8 cellular contexts compared by ENCODE assay signal in genomic region chr3:160449660-160450598, GRCh38. TPM values are rescaled to one million over a fixed set of nuclear protein-coding genes. Genes with fewer than 3 reads are reported as not detected.
A peak's percentile ranks its signal among the peaks of the same experiment; 100 is the strongest.
DNase-seq lines count a peak whose midpoint lies in the region; ATAC-seq and TF ChIP-seq lines count a peak whose summit lies in the region.

TSS of gene TRIM59 (minus strand) at chr3:160449786. CDS start at chr3:160439183, 10,603 bp downstream.

- H3K9me3 ChIP-seq in endodermal cell (ENCODE audit: control insufficient read depth, low read length) (peaks cover 11% of the 10 kb centered on the region), WERI-Rb-1 (ENCODE audit: severe bottlenecking) (peaks cover 3% of the 10 kb centered on the region)

- peak within 1 kb of the TSS; percentile 97 for H3K56ac ChIP-seq in mesendoderm (ENCODE audit: low read length)

- no peaks in the 10 kb centered on the region for H3K9me3 Mint-ChIP-seq in activated CD8-positive, alpha-beta memory T cell treated with anti-CD3 and anti-CD28 coated beads, Interleukin-2, amount 10 ng/mL, durations not matched to agents 7 days and 5 days (ENCODE audit: low read depth)
- H3K9me3 Mint-ChIP-seq in endodermal cell = peaks cover 3% of the 10 kb centered on the region

- H2AK5ac ChIP-seq in mesendoderm (ENCODE audit: low read length) = peak within 1 kb of the TSS; percentile 28

- peaks cover 27% of the 10 kb centered on the region for H3K36me3 ChIP-seq in endodermal cell (ENCODE audit: control insufficient read depth, insufficient read depth, low read length)
- H3K36me3 ChIP-seq in mesendoderm (ENCODE audit: control insufficient read depth, insufficient read depth, low read length) = no peaks in the 10 kb centered on the region
- H3K36me3 ChIP-seq in WERI-Rb-1 = no peaks in the 10 kb centered on the region

- peaks cover 38% of the 10 kb centered on the region for H3K36me3 Mint-ChIP-seq in activated CD8-positive, alpha-beta memory T cell treated with anti-CD3 and anti-CD28 coated beads, Interleukin-2, amount 10 ng/mL, durations not matched to agents 7 days and 5 days
- peaks cover 18% of the 10 kb centered on the region for H3K36me3 Mint-ChIP-seq in endodermal cell (ENCODE audit: low read depth)

- H3K4ac ChIP-seq in mesendoderm (ENCODE audit: low read depth, low read length) = peak within 1 kb of the TSS; percentile 56

- H3K4me2 ChIP-seq in mesendoderm (ENCODE audit: low read length) = peak within 1 kb of the TSS; percentile 56

- H3K27ac ChIP-seq in endodermal cell (ENCODE audit: low read depth, low read length) = peak within 1 kb of the TSS; percentile 93
- peak within 1 kb of the TSS; percentile 94 for H3K27ac ChIP-seq in mesendoderm (ENCODE audit: low read depth, low read length)
- no peak within 1 kb of the TSS for H3K27ac ChIP-seq in WERI-Rb-1

- H3K18ac ChIP-seq in mesendoderm (ENCODE audit: low read length) = peak within 1 kb of the TSS; percentile 72

- H3K27me3 ChIP-seq in endodermal cell (ENCODE audit: control insufficient read depth, insufficient read depth, low read length, poor library complexity, severe bottlenecking) (peaks cover 24% of the 10 kb centered on the region), mesendoderm (ENCODE audit: insufficient read depth, low read length, poor library complexity) (no peaks in the 10 kb centered on the region), WERI-Rb-1 (ENCODE audit: insufficient read depth, low read depth, severe bottlenecking) (no peaks in the 10 kb centered on the region)

- peak within 1 kb of the TSS; percentile 97 for H3K4me3 Mint-ChIP-seq in activated CD8-positive, alpha-beta memory T cell treated with anti-CD3 and anti-CD28 coated beads, Interleukin-2, amount 10 ng/mL, durations not matched to agents 7 days and 5 days
- H3K4me3 Mint-ChIP-seq in endodermal cell = peak within 1 kb of the TSS; percentile 97

- peak within 1 kb of the TSS; percentile 100 for H3K4me3 ChIP-seq in endodermal cell (ENCODE audit: low read length)
- H3K4me3 ChIP-seq in mesendoderm (ENCODE audit: low read length) = peak within 1 kb of the TSS; percentile 93
- no peak within 1 kb of the TSS for H3K4me3 ChIP-seq in WERI-Rb-1 (ENCODE audit: low read depth, low read length)

- H3K27me3 Mint-ChIP-seq in activated CD8-positive, alpha-beta memory T cell treated with anti-CD3 and anti-CD28 coated beads, Interleukin-2, amount 10 ng/mL, durations not matched to agents 7 days and 5 days = no peaks in the 10 kb centered on the region
- H3K27me3 Mint-ChIP-seq in endodermal cell (ENCODE audit: insufficient read depth) = peaks cover 41% of the 10 kb centered on the region

- H3K9ac ChIP-seq in endodermal cell (ENCODE audit: extremely low read depth, low read length, poor library complexity, severe bottlenecking) (peak within 1 kb of the TSS; percentile 84), mesendoderm (ENCODE audit: low read length) (peak within 1 kb of the TSS; percentile 92)

- peak within 1 kb of the TSS; percentile 5 for H2BK120ac ChIP-seq in mesendoderm (ENCODE audit: low read depth, low read length)

- ATAC-seq in GM18520 (IDR thresholded peaks at IDR 0.05; ENCODE audit: unreplicated experiment) = peak; percentile 94
- ATAC-seq in HG03039 (IDR thresholded peaks at IDR 0.05; ENCODE audit: unreplicated experiment) = peak; percentile 94
- peak; percentile 93 for ATAC-seq in activated CD8-positive, alpha-beta memory T cell treated with anti-CD3 and anti-CD28 coated beads, Interleukin-2, amount 10 ng/mL, durations not matched to agents 7 days and 5 days

- CTCF ChIA-PET in activated CD8-positive, alpha-beta memory T cell treated with anti-CD3 and anti-CD28 coated beads, Interleukin-2, amount 10 ng/mL, durations not matched to agents 7 days and 5 days (lab: Charles Lee) = interaction anchor here (0.6 to 2.5 kb wide), 11 partner anchors 10 to 305 kb away, joined by 3 to 10 read pairs (median 3); partner anchors contain the start of genes IFT80 and SMC4

- peak within 1 kb of the TSS; percentile 99 for H3K27ac Mint-ChIP-seq in activated CD8-positive, alpha-beta memory T cell treated with anti-CD3 and anti-CD28 coated beads, Interleukin-2, amount 10 ng/mL, durations not matched to agents 7 days and 5 days
- H3K27ac Mint-ChIP-seq in endodermal cell = peak within 1 kb of the TSS; percentile 97

- peaks cover 33% of the 10 kb centered on the region for H3K4me1 Mint-ChIP-seq in activated CD8-positive, alpha-beta memory T cell treated with anti-CD3 and anti-CD28 coated beads, Interleukin-2, amount 10 ng/mL, durations not matched to agents 7 days and 5 days
- peaks cover 6% of the 10 kb centered on the region for H3K4me1 Mint-ChIP-seq in endodermal cell

- TF ChIP-seq CTCF in endodermal cell (conservative IDR thresholded peaks at IDR 0.05) = no peak
- TF ChIP-seq CTCF in WERI-Rb-1 (IDR thresholded peaks at IDR 0.05; ENCODE audit: low read depth, low read length) = no peak

- DNase-seq in NCI-H526 treated with DMSO at 0.1 percent for 48 hours (lab: John Stamatoyannopoulos, UW) (peak; percentile 90), endodermal cell (peak; percentile 99), mesendoderm (peak; percentile 99), WERI-Rb-1 (no peak)
- peak; percentile 99 for DNase-seq in activated CD8-positive, alpha-beta memory T cell treated with anti-CD3 and anti-CD28 coated beads, Interleukin-2, amount 10 ng/mL, durations not matched to agents 7 days and 5 days
- peak; percentile 91 for DNase-seq in stimulated activated CD8-positive, alpha-beta memory T cell treated with anti-CD3 and anti-CD28 coated beads, Interleukin-12 subunit alpha, Interleukin-12 subunit beta, amount 100 ng/mL, for 4 hours (ENCODE audit: low read depth)

- H4K8ac ChIP-seq in mesendoderm (ENCODE audit: low read depth, low read length) = no peak within 1 kb of the TSS

- no peak within 1 kb of the TSS for H2BK15ac ChIP-seq in mesendoderm (replicated peaks; ENCODE audit: low read depth)

- no peak within 1 kb of the TSS for H3K23ac ChIP-seq in mesendoderm (ENCODE audit: low read length)

- H3K79me2 ChIP-seq in mesendoderm (ENCODE audit: control insufficient read depth, insufficient read depth, low read length) = peaks cover 28% of the 10 kb centered on the region

- H3K4me1 ChIP-seq in endodermal cell (ENCODE audit: control insufficient read depth, insufficient read depth, low read length) (no peaks in the 10 kb centered on the region), mesendoderm (ENCODE audit: control insufficient read depth, low read depth, low read length) (peaks cover 4% of the 10 kb centered on the region)

- WGBS in endodermal cell (ENCODE audit: insufficient coverage in 1 of 2, insufficient read length in 1 of 2), 2 experiments = 1 to 3% methylated on average over 61 to 71 of the region's 71 CpGs
- no CpG with 5 or more reads among the region's 71 CpGs for WGBS in mesendoderm (ENCODE audit: extremely low coverage, insufficient coverage, low lambda C conversion rate)

- peak within 1 kb of the TSS; percentile 97 for H2BK5ac ChIP-seq in mesendoderm (ENCODE audit: low read length)

- no peak within 1 kb of the TSS for H4K5ac ChIP-seq in mesendoderm (ENCODE audit: low read length)

- peaks cover 3% of the 10 kb centered on the region for H3K79me1 ChIP-seq in mesendoderm (ENCODE audit: low read length)

RNA-seq across cellular contexts. Expression of gene TRIM59, which starts in this region (rescaled TPM):
- total RNA-seq in activated CD8-positive, alpha-beta memory T cell treated with anti-CD3 and anti-CD28 coated beads, Interleukin-2, amount 10 ng/mL, durations not matched to agents 7 days and 5 days = 10 to 100 TPM; 48.0 to 51.6 TPM
- total RNA-seq in endodermal cell = 10 to 100 TPM; 32.7 to 33.1 TPM
- polyA plus RNA-seq in endodermal cell (2013, experiment 1 of 2) = 44.2 TPM
- polyA plus RNA-seq in endodermal cell (2013, experiment 2 of 2) = 43.3 TPM
- 28.6 TPM for polyA plus RNA-seq in mesendoderm (2013, experiment 1 of 2)
- 30.5 TPM for polyA plus RNA-seq in mesendoderm (2013, experiment 2 of 2)
